ENCODE assay signal across 11 cellular contexts in the genomic region with DNA sequence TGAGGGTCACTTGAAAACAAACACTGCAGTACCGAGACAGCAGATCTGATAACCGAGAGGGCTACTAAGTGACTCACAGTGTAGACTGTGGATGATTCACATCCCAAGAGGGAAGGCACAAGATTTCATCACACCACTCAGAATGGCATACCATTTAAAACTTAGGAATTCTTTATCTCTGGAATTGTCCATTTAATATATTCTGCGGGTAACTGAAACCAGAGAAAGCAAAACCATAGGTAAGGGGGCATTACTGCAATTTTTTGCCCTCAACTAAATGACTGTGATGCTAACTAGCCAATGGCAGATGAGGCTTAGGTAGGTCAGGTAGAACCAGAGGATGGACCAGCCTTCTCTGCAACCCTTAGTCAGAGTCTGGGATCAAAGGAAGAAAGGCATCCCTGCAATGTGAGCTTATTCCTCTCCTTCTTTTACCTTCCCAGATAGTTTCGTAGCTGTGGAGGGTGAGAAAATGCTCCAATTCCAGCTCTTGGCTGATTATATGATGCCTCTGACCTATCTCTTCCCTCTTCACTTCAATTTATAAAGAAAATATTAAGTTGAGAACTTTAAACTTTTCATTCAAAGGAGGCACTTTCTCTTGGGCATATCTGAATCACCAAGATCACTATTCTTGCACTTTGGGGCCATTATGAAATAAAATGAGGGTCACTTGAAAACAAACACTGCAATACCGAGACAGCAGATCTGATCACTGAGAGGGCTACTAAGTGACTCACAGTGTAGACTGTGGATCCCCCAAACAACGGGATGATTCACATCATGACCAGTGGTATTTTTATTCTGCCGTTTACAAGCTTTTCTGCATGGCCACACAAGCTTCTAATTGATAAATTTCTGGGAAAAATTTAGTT. TPM values are rescaled to one million over a fixed set of nuclear protein-coding genes. Genes with fewer than 3 reads are reported as not detected.
DNase-seq lines count a peak whose midpoint lies in the region; ATAC-seq and TF ChIP-seq lines count a peak whose summit lies in the region.
"Had no signal": no experiment of that assay in that cellular context is flagged by ENCODE, and none has a peak within 500 bp of the region (broad histone marks: within the 10 kb centered on the region; RNA-seq: fewer than 3 reads in every experiment).

No MANE protein-coding gene starts in this region.

- H3K9me2 ChIP-seq in HCT116 (ENCODE audit: insufficient read depth) = no peaks in the 10 kb centered on the region

- POLR2A ChIA-PET in HCT116 (lab: Charles Lee) = no interaction called here

- H3K27me3 ChIP-seq in HCT116 (ENCODE audit: insufficient read depth, low read length) (no peaks in the 10 kb centered on the region), neural progenitor cell (no peaks in the 10 kb centered on the region)

- H3K4me3 ChIP-seq in HCT116 (replicated peaks in 1 of 2; ENCODE audit: low read depth in 1 of 2, low read length in 2 of 2) (no peak overlapping the region), neural progenitor cell (no peak overlapping the region)

- no TSS peak for BruUV-seq in HCT116 (replicated peaks; lab: Mats Ljungman, UMichigan)

- no peak overlapping the region for H3K27ac ChIP-seq in HCT116 (ENCODE audit: low read depth, low read length)
- no peak overlapping the region for H3K27ac ChIP-seq in neural progenitor cell
- H3K27ac ChIP-seq: HL-60 had no signal

- TF ChIP-seq POLR2A in HCT116 (IDR thresholded peaks at IDR 0.05; ENCODE audit: borderline replicate concordance, extremely low read depth, insufficient read depth, insufficient read length) = no peak

- RAD21 ChIA-PET in HCT116 (lab: Charles Lee; ENCODE audit: low non-redundant PET in 1 of 2, low total read pairs in 2 of 2, uncharacterized antibody in 2 of 2, unreplicated experiment in 2 of 2) = no interaction called here

- DNase-seq in HCT116 (ENCODE audit: low read depth, low spot score) (no peak), SW480 (ENCODE audit: low spot score) (peak; percentile 45), fibroblast of the conjunctiva (ENCODE audit: low read depth) (peak; percentile 52), pulmonary artery endothelial cell (ENCODE audit: low read depth, low spot score) (peak; percentile 79), nephron progenitor cell (no peak), neural progenitor cell (ENCODE audit: low spot score) (no peak), cerebellum (ENCODE audit: low spot score) (no peak)
- DNase-seq: NCI-H446; stimulated activated naive B cell treated with anti-CD40 and anti-IgM and Interleukin-4, amounts not matched to agents 10 μg/mL and 1 μg/mL and 100 μg/mL, for 72 hours had no signal

- intact Hi-C loops in HCT116 (cut with micrococcal nuclease) = no loop called here

- H3K4me3 Mint-ChIP-seq in nephron progenitor cell (no peak overlapping the region), neural progenitor cell (no peak overlapping the region)
- H3K4me3 Mint-ChIP-seq: stimulated activated naive B cell treated with anti-CD40 and anti-IgM and Interleukin-4, amounts not matched to agents 10 μg/mL and 1 μg/mL and 100 μg/mL, for 72 hours had no signal

- H3K9me3 ChIP-seq in HCT116 (ENCODE audit: control insufficient read depth in 1 of 2, insufficient read depth in 1 of 2, low read depth in 1 of 2, low read length in 2 of 2) (no peaks in the 10 kb centered on the region), neural progenitor cell (ENCODE audit: low read depth) (no peaks in the 10 kb centered on the region)

- H3K27me3 Mint-ChIP-seq in nephron progenitor cell (ENCODE audit: low read depth, poor library complexity) (peaks cover 6% of the 10 kb centered on the region), neural progenitor cell (ENCODE audit: insufficient read depth, low read depth) (peaks cover 3% of the 10 kb centered on the region)

- H3K4me1 Mint-ChIP-seq in nephron progenitor cell = peaks cover 9% of the 10 kb centered on the region
- H3K4me1 Mint-ChIP-seq in neural progenitor cell = no peaks in the 10 kb centered on the region

- H2AFZ ChIP-seq in HCT116 (ENCODE audit: low read depth, low read length, poor library complexity, severe bottlenecking) (no peak overlapping the region), neural progenitor cell (replicated peaks) (no peak overlapping the region)

- H3K9ac ChIP-seq in HCT116 (ENCODE audit: low read length) = no peak overlapping the region
- no peak overlapping the region for H3K9ac ChIP-seq in neural progenitor cell

- H3K36me3 Mint-ChIP-seq in nephron progenitor cell (ENCODE audit: low read depth) (no peaks in the 10 kb centered on the region), neural progenitor cell (peaks cover 4% of the 10 kb centered on the region)

- TF ChIP-seq CTCF in HCT116 (IDR thresholded peaks at IDR 0.05 in 2 of 3, conservative IDR thresholded peaks at IDR 0.05 in 1 of 3; ENCODE audit: borderline replicate concordance in 1 of 3, insufficient read depth in 1 of 3, low read depth in 2 of 3, low read length in 2 of 3) (no peak), nephron progenitor cell (IDR thresholded peaks at IDR 0.05) (no peak), neural progenitor cell (IDR thresholded peaks at IDR 0.05) (no peak)

- H4K20me1 ChIP-seq in HCT116 (ENCODE audit: insufficient read depth) = no peaks in the 10 kb centered on the region
- H4K20me1 ChIP-seq in neural progenitor cell (ENCODE audit: low read depth) = no peaks in the 10 kb centered on the region

- H3K4me2 ChIP-seq in HCT116 (ENCODE audit: low read length) (peak overlapping the region; percentile 38), neural progenitor cell (no peak overlapping the region)

- CTCF ChIA-PET in HCT116 (lab: Charles Lee) = no interaction called here

- TF ChIP-seq RAD21 in HCT116 (IDR thresholded peaks at IDR 0.05; ENCODE audit: low read depth) = no peak

- H3K4me1 ChIP-seq in HCT116 (ENCODE audit: control insufficient read depth in 1 of 2, insufficient read depth in 2 of 2, low read length in 2 of 2) (peaks cover 0 to 15% of the 10 kb centered on the region in 2 experiments; a peak in 2 of 4 replicates), neural progenitor cell (no peaks in the 10 kb centered on the region)

- H3K27ac Mint-ChIP-seq in nephron progenitor cell (no peak overlapping the region), neural progenitor cell (no peak overlapping the region)
- H3K27ac Mint-ChIP-seq: stimulated activated naive B cell treated with anti-CD40 and anti-IgM and Interleukin-4, amounts not matched to agents 10 μg/mL and 1 μg/mL and 100 μg/mL, for 72 hours had no signal

- H3K79me2 ChIP-seq in HCT116 (ENCODE audit: insufficient read depth, low read length) = no peaks in the 10 kb centered on the region
- no peaks in the 10 kb centered on the region for H3K79me2 ChIP-seq in neural progenitor cell (ENCODE audit: low read depth)

- no peaks in the 10 kb centered on the region for H3K36me3 ChIP-seq in HCT116 (ENCODE audit: control insufficient read depth in 1 of 2, insufficient read depth in 2 of 2, low read length in 2 of 2)
- H3K36me3 ChIP-seq in neural progenitor cell = no peaks in the 10 kb centered on the region

- H3K9me3 Mint-ChIP-seq in nephron progenitor cell (peaks cover 9% of the 10 kb centered on the region), neural progenitor cell (no peaks in the 10 kb centered on the region)
- H3K9me3 Mint-ChIP-seq: stimulated activated naive B cell treated with anti-CD40 and anti-IgM and Interleukin-4, amounts not matched to agents 10 μg/mL and 1 μg/mL and 100 μg/mL, for 72 hours had no signal

- no peaks in the 10 kb centered on the region for H3F3A ChIP-seq in neural progenitor cell (ENCODE audit: low read depth)

- ATAC-seq in HCT116 (peak; percentile 84), GM21786 (IDR thresholded peaks at IDR 0.05; ENCODE audit: unreplicated experiment) (no peak)
- ATAC-seq: stimulated activated naive B cell treated with anti-CD40 and anti-IgM and Interleukin-4, amounts not matched to agents 10 μg/mL and 1 μg/mL and 100 μg/mL, for 72 hours had no signal

TF ChIP-seq in HCT116, 20 proteins besides CTCF, POLR2A, EP300 and RAD21 (continues in another document):
- TF ChIP-seq JUND (IDR thresholded peaks at IDR 0.05) (peak; percentile 45), ATF3 (IDR thresholded peaks at IDR 0.05) (peak; percentile 66; the same call in 1 of the 2 replicates), FOSL1 (IDR thresholded peaks at IDR 0.05; ENCODE audit: low read depth) (peak; percentile 66)

RNA-seq across cellular contexts. Expression of gene ART4, which starts 6.8 kb away (rescaled TPM):
- not detected for total RNA-seq in HCT116 (2021; ENCODE audit: unreplicated experiment)
- not detected in 2 replicates for polyA plus RNA-seq in HCT116 (2012)
- total RNA-seq in pulmonary artery endothelial cell = 18.7 and 74.4 TPM in 2 replicates
- total RNA-seq in neural progenitor cell (ENCODE audit: low replicate concordance) = not detected in 2 replicates
- total RNA-seq in cerebellum = 0.09 TPM

RNA-seq across cellular contexts. Expression of gene SMCO3, which starts 22.6 kb away (rescaled TPM):
- total RNA-seq in HCT116 (2021; ENCODE audit: unreplicated experiment) = not detected
- not detected in 2 replicates for polyA plus RNA-seq in HCT116 (2012)
- 0.39 and 0.46 TPM in 2 replicates for total RNA-seq in pulmonary artery endothelial cell
- not detected in 2 replicates for total RNA-seq in neural progenitor cell (ENCODE audit: low replicate concordance)
- not detected for total RNA-seq in cerebellum

RNA-seq across cellular contexts. Expression of gene C12orf60, which starts 33.1 kb away (rescaled TPM):
- total RNA-seq in HCT116 (2021; ENCODE audit: unreplicated experiment) (3.5 TPM), pulmonary artery endothelial cell (0.79 and 1.5 TPM in 2 replicates), neural progenitor cell (ENCODE audit: low replicate concordance) (5.4 and 7.0 TPM in 2 replicates), cerebellum (4.4 TPM)
- polyA plus RNA-seq in HCT116 (2012) = 1.5 and 1.6 TPM in 2 replicates

RNA-seq across cellular contexts. Expression of gene WBP11, which starts 33.3 kb away (rescaled TPM):
- total RNA-seq in HCT116 (2021; ENCODE audit: unreplicated experiment) (67.4 TPM), pulmonary artery endothelial cell (17.3 and 22.4 TPM in 2 replicates), neural progenitor cell (ENCODE audit: low replicate concordance) (41.6 and 53.5 TPM in 2 replicates), cerebellum (26.2 TPM)
- 29.7 and 34.0 TPM in 2 replicates for polyA plus RNA-seq in HCT116 (2012)

RNA-seq across cellular contexts. Expression of gene MGP, which starts 49.1 kb away (rescaled TPM):
- total RNA-seq in HCT116 (2021; ENCODE audit: unreplicated experiment) = 1.3 TPM
- polyA plus RNA-seq in HCT116 (2012) = 0.05 TPM in 1 of 2 replicates, not detected in the other
- 56.4 and 196 TPM in 2 replicates for total RNA-seq in pulmonary artery endothelial cell
- total RNA-seq in neural progenitor cell (ENCODE audit: low replicate concordance) = not detected in 2 replicates
- total RNA-seq in cerebellum = 20.6 TPM

Comparison
In these comparisons a context has a peak if more than half of its experiments do, and no peak if none do; other contexts are left out.
1. DNase-seq: peak in SW480 (single experiment), fibroblast of the conjunctiva (single experiment) and pulmonary artery endothelial cell (single experiment); none in HCT116 (single experiment), nephron progenitor cell (single experiment), neural progenitor cell (single experiment) and cerebellum (single experiment).
2. RNA of gene ART4, which starts 6.8 kb away (total RNA-seq): 18.7 to 74.4 TPM in pulmonary artery endothelial cell; 0.09 TPM in cerebellum (single experiment), not detected in HCT116 (single experiment) and not detected in neural progenitor cell; every median in the first group is over 10 times any median in the second.